In genomic region chr1:25478633-25479032, GRCh38 we compare ENCODE assay signal across 28 cellular contexts. TPM values are rescaled to one million over a fixed set of nuclear protein-coding genes. Genes with fewer than 3 reads are reported as not detected.
DNase-seq lines count a peak whose midpoint lies in the region; ATAC-seq and TF ChIP-seq lines count a peak whose summit lies in the region.
"Had no signal": no experiment of that assay in that cellular context is flagged by ENCODE, and none has a peak within 500 bp of the region (broad histone marks: within the 10 kb centered on the region; RNA-seq: fewer than 3 reads in every experiment).

No MANE protein-coding gene starts in this region.

- no peaks in the 10 kb centered on the region for H3K9me3 Mint-ChIP-seq in activated T-cell treated with anti-CD3 and anti-CD28 coated beads, Interleukin-2, amount 50 U/mL, for 4 hours
- H3K9me3 Mint-ChIP-seq: activated CD4-positive, alpha-beta memory T cell treated with anti-CD3 and anti-CD28 coated beads, Interleukin-2, amount 10 ng/mL, durations not matched to agents 7 days and 5 days; stimulated activated effector memory CD8-positive, alpha-beta T cell treated with anti-CD3 and anti-CD28 coated beads, Interleukin-12 subunit alpha, Interleukin-12 subunit beta, amount 100 ng/mL, for 72 hours had no signal

- DNase-seq in HPDE6-E6E7 (ENCODE audit: extremely low spot score) (peak; percentile 62), PC-9 (peak; percentile 37 to 71), psoas muscle (no peak), head of caudate nucleus (no peak)
- no peak for DNase-seq in activated T-cell treated with anti-CD3 and anti-CD28 coated beads, Interleukin-2, amount 50 U/mL, for 4 hours
- DNase-seq in effector memory CD4-positive, alpha-beta T cell: no peak
- DNase-seq: activated CD4-positive, alpha-beta memory T cell treated with anti-CD3 and anti-CD28 coated beads, Interleukin-2, amount 10 ng/mL, durations not matched to agents 7 days and 5 days; activated CD4-positive, alpha-beta T cell treated with anti-CD3 and anti-CD28 coated beads for 1 hour; activated effector memory CD4-positive, alpha-beta T cell treated with Interleukin-2 at 50 U/mL for 16 hours; aorta; C1 segment of cervical spinal cord; central memory CD4-positive, alpha-beta T cell; COR-L47; dermis blood vessel endothelial cell; glutamatergic neuron; Kasumi-1; kidney; lower lobe of right lung; NCI-H526 treated with DMSO at 0.1 percent for 48 hours; stimulated activated CD4-positive, alpha-beta T cell treated with anti-CD3 and anti-CD28 coated beads, Interleukin-4, amount 100 ng/mL, for 24 hours; T-helper 1 cell had no signal

- H2AFZ ChIP-seq in PC-9: no peak overlapping the region
- H2AFZ ChIP-seq: parathyroid adenoma had no signal

- H3K36me3 ChIP-seq in PC-9 (ENCODE audit: low read depth) (no peaks in the 10 kb centered on the region), psoas muscle (ENCODE audit: insufficient read depth in 1 of 2, low read depth in 1 of 2) (no peaks in the 10 kb centered on the region)
- H3K36me3 ChIP-seq in effector memory CD4-positive, alpha-beta T cell (ENCODE audit: control insufficient read depth, insufficient read depth, low read length): peaks cover 5% of the 10 kb centered on the region
- H3K36me3 ChIP-seq: HAP-1 had no signal

- H3K4me1 Mint-ChIP-seq in activated T-cell treated with anti-CD3 and anti-CD28 coated beads, Interleukin-2, amount 50 U/mL, for 4 hours (ENCODE audit: low read depth): peaks cover 36% of the 10 kb centered on the region

- H3F3A ChIP-seq in PC-9 (ENCODE audit: insufficient read depth, low read depth): no peaks in the 10 kb centered on the region

- intact Hi-C loops in PC-9 (cut with micrococcal nuclease; ENCODE audit: unreplicated experiment) (loop anchor here (2.0 kb wide), 1 partner anchor 26 kb away; no protein-coding TSS in a partner anchor), psoas muscle (cut with DNase I) (no loop called here), head of caudate nucleus (cut with DNase I) (no loop called here)

- H3K4me3 Mint-ChIP-seq in activated T-cell treated with anti-CD3 and anti-CD28 coated beads, Interleukin-2, amount 50 U/mL, for 4 hours: no peak overlapping the region
- H3K4me3 Mint-ChIP-seq: activated CD4-positive, alpha-beta memory T cell treated with anti-CD3 and anti-CD28 coated beads, Interleukin-2, amount 10 ng/mL, durations not matched to agents 7 days and 5 days; activated naive CD8-positive, alpha-beta T cell; stimulated activated effector memory CD8-positive, alpha-beta T cell treated with anti-CD3 and anti-CD28 coated beads, Interleukin-12 subunit alpha, Interleukin-12 subunit beta, amount 100 ng/mL, for 72 hours had no signal

- POLR2A ChIA-PET in PC-9 (lab: Charles Lee; ENCODE audit: unreplicated experiment): interaction anchor here (0.6 kb wide), 1 partner anchor 239 kb away, joined by 4 read pairs; no protein-coding TSS in a partner anchor

- no peak for TF ChIP-seq CTCF in PC-9 (conservative IDR thresholded peaks at IDR 0.05)
- TF ChIP-seq CTCF in psoas muscle (IDR thresholded peaks at IDR 0.05): no peak

- peak overlapping the region; percentile 38 for H3K4me2 ChIP-seq in PC-9

- no peaks in the 10 kb centered on the region for H3K27me3 Mint-ChIP-seq in activated T-cell treated with anti-CD3 and anti-CD28 coated beads, Interleukin-2, amount 50 U/mL, for 4 hours (ENCODE audit: low read depth)
- H3K27me3 Mint-ChIP-seq: activated CD4-positive, alpha-beta memory T cell treated with anti-CD3 and anti-CD28 coated beads, Interleukin-2, amount 10 ng/mL, durations not matched to agents 7 days and 5 days; activated naive CD8-positive, alpha-beta T cell had no signal

- H3K4me1 ChIP-seq in PC-9 (replicated peaks; ENCODE audit: insufficient read depth) (peaks cover 23% of the 10 kb centered on the region), psoas muscle (peaks cover 85% of the 10 kb centered on the region)
- no peaks in the 10 kb centered on the region for H3K4me1 ChIP-seq in effector memory CD4-positive, alpha-beta T cell (ENCODE audit: control insufficient read depth, insufficient read depth, low read length, poor library complexity, severe bottlenecking)

- H3K9me2 ChIP-seq in PC-9 (ENCODE audit: insufficient read depth): no peaks in the 10 kb centered on the region

- CTCF ChIA-PET in PC-9 (lab: Charles Lee): interaction anchor here (0.7 kb wide), 2 partner anchors 70 to 239 kb away, joined by 3 read pairs; no protein-coding TSS in a partner anchor

- H4K20me1 ChIP-seq in PC-9 (ENCODE audit: insufficient read depth): no peaks in the 10 kb centered on the region

- H3K36me3 Mint-ChIP-seq in activated T-cell treated with anti-CD3 and anti-CD28 coated beads, Interleukin-2, amount 50 U/mL, for 4 hours (ENCODE audit: insufficient read depth): peaks cover 12% of the 10 kb centered on the region

- H3K27me3 ChIP-seq in PC-9 (ENCODE audit: insufficient read depth, low read depth): no peaks in the 10 kb centered on the region
- no peaks in the 10 kb centered on the region for H3K27me3 ChIP-seq in psoas muscle (ENCODE audit: insufficient read depth in 3 of 3, low read length in 2 of 3)
- H3K27me3 ChIP-seq in effector memory CD4-positive, alpha-beta T cell (replicated peaks; ENCODE audit: control insufficient read depth, insufficient read depth, low read length, poor library complexity, severe bottlenecking): no peaks in the 10 kb centered on the region

- no peaks in the 10 kb centered on the region for H3K9me3 ChIP-seq in PC-9 (ENCODE audit: insufficient read depth, low read depth)
- no peaks in the 10 kb centered on the region for H3K9me3 ChIP-seq in psoas muscle
- H3K9me3 ChIP-seq in effector memory CD4-positive, alpha-beta T cell (ENCODE audit: control insufficient read depth, low read length): no peaks in the 10 kb centered on the region
- H3K9me3 ChIP-seq: HAP-1, lower lobe of right lung had no signal

- no TSS peak for BruUV-seq in PC-9 (replicated peaks; lab: Mats Ljungman, UMichigan)

- H3K27ac ChIP-seq in PC-9 (0 out of 2 replicates have a peak overlapping the region, but pooled peaks have one; percentile 29), psoas muscle (peak overlapping the region; percentile 86)
- H3K27ac ChIP-seq in effector memory CD4-positive, alpha-beta T cell (ENCODE audit: insufficient read depth, low read length, poor library complexity, severe bottlenecking): no peak overlapping the region
- H3K27ac ChIP-seq: lower lobe of right lung, parathyroid adenoma had no signal

- no peaks in the 10 kb centered on the region for H3K79me2 ChIP-seq in PC-9 (ENCODE audit: low read depth)
- H3K79me2 ChIP-seq: parathyroid adenoma had no signal

- ATAC-seq in esophagus mucosa: peak; percentile 80
- no peak for ATAC-seq in psoas muscle
- ATAC-seq in activated T-cell treated with anti-CD3 and anti-CD28 coated beads, Interleukin-2, amount 50 U/mL, for 4 hours: no peak
- ATAC-seq: sciatic nerve; stimulated activated effector memory CD8-positive, alpha-beta T cell treated with anti-CD3 and anti-CD28 coated beads, Interleukin-12 subunit alpha, Interleukin-12 subunit beta, amount 100 ng/mL, for 72 hours had no signal

- H3K4me3 ChIP-seq in PC-9 (no peak overlapping the region), psoas muscle (no peak overlapping the region)
- no peak overlapping the region for H3K4me3 ChIP-seq in effector memory CD4-positive, alpha-beta T cell (ENCODE audit: insufficient read depth, low read depth, low read length, poor library complexity, severe bottlenecking)
- H3K4me3 ChIP-seq: HAP-1, lower lobe of right lung had no signal

RNA-seq across cellular contexts. Expression of gene MACO1, which starts 47.9 kb away (rescaled TPM):
- total RNA-seq in PC-9 (2021): 5.9 and 9.6 TPM in 2 replicates
- 15.2 TPM for total RNA-seq in esophagus mucosa
- 10 to 100 TPM; 22.7 to 49.7 (median 30.8) TPM for total RNA-seq in psoas muscle
- polyA plus RNA-seq in psoas muscle: 10 to 100 TPM in 2 of 3 donors, 1 to 10 TPM in 1; 8.8 to 40.5 (median 34.9) TPM
- 10 to 100 TPM; 14.4 to 17.9 (median 16.4) TPM for total RNA-seq in activated T-cell treated with anti-CD3 and anti-CD28 coated beads, Interleukin-2, amount 50 U/mL, for 4 hours

RNA-seq across cellular contexts. Expression of gene RHCE, which starts 58.0 kb away (rescaled TPM):
- total RNA-seq in PC-9 (2021) (0.22 and 0.78 TPM in 2 replicates), esophagus mucosa (0.76 TPM), psoas muscle (1 to 10 TPM in 3 of 4 donors, under 1 TPM in 1; 0.66 to 2.0 (median 1.1) TPM)
- under 1 TPM in 2 of 3 donors, not detected in 1; 0.22 to 0.23 TPM for polyA plus RNA-seq in psoas muscle
- total RNA-seq in activated T-cell treated with anti-CD3 and anti-CD28 coated beads, Interleukin-2, amount 50 U/mL, for 4 hours: under 1 TPM in 2 of 3 donors, not detected in 1; 0.15 to 0.26 TPM
- total RNA-seq: subcutaneous adipose tissue had no signal
- polyA plus RNA-seq: aorta had no signal

Comparison
In these comparisons a context has a peak if more than half of its experiments do, and no peak if none do; other contexts are left out.
1. DNase-seq: peak in HPDE6-E6E7 (single experiment) and PC-9 (2 of 2); none in psoas muscle (0 of 2), head of caudate nucleus (0 of 42), activated T-cell treated with anti-CD3 and anti-CD28 coated beads, Interleukin-2, amount 50 U/mL, for 4 hours (single experiment) and effector memory CD4-positive, alpha-beta T cell (0 of 3).